11 cellular contexts compared by ENCODE assay signal in genomic region chr10:125148021-125148439, GRCh38. TPM values are rescaled to one million over a fixed set of nuclear protein-coding genes. Genes with fewer than 3 reads are reported as not detected.
DNase-seq lines count a peak whose midpoint lies in the region; ATAC-seq and TF ChIP-seq lines count a peak whose summit lies in the region.
"Had no signal": no experiment of that assay in that cellular context is flagged by ENCODE, and none has a peak within 500 bp of the region (broad histone marks: within the 10 kb centered on the region; RNA-seq: fewer than 3 reads in every experiment).

No MANE protein-coding gene starts in this region.

- no peak for TF ChIP-seq CTCF in CD14-positive monocyte (IDR thresholded peaks at IDR 0.05)
- TF ChIP-seq CTCF in esophagus squamous epithelium (IDR thresholded peaks at IDR 0.05) = no peak
- TF ChIP-seq CTCF in osteocyte (IDR thresholded peaks at IDR 0.05) = no peak

- no peak overlapping the region for H3K4me3 ChIP-seq in esophagus squamous epithelium
- H3K4me3 ChIP-seq in CD8-positive, alpha-beta memory T cell (ENCODE audit: low read length) = no peak overlapping the region

- H3K9me3 Mint-ChIP-seq in CD14-positive monocyte = no peaks in the 10 kb centered on the region
- no peaks in the 10 kb centered on the region for H3K9me3 Mint-ChIP-seq in osteocyte (ENCODE audit: unreplicated experiment)
- no peaks in the 10 kb centered on the region for H3K9me3 Mint-ChIP-seq in stimulated activated naive CD8-positive, alpha-beta T cell treated with anti-CD3 and anti-CD28 coated beads, Interleukin-15, amount 100 ng/mL, for 72 hours
- H3K9me3 Mint-ChIP-seq in CD8-positive, alpha-beta memory T cell = no peaks in the 10 kb centered on the region
- H3K9me3 Mint-ChIP-seq: activated CD4-positive, alpha-beta T cell treated with anti-CD3 and anti-CD28 coated beads, Interleukin-2, amount 10 ng/mL, durations not matched to agents 24 days and 14 days had no signal

- H3K27me3 Mint-ChIP-seq in CD14-positive monocyte (ENCODE audit: low read depth in 3 of 3) = no peaks in the 10 kb centered on the region
- H3K27me3 Mint-ChIP-seq in osteocyte (ENCODE audit: unreplicated experiment) = no peaks in the 10 kb centered on the region
- peaks cover 71% of the 10 kb centered on the region for H3K27me3 Mint-ChIP-seq in stimulated activated naive CD8-positive, alpha-beta T cell treated with anti-CD3 and anti-CD28 coated beads, Interleukin-15, amount 100 ng/mL, for 72 hours
- H3K27me3 Mint-ChIP-seq in CD8-positive, alpha-beta memory T cell = peaks cover 21 to 65% of the 10 kb centered on the region in 2 donors

- no peak for ATAC-seq in HG03432 (IDR thresholded peaks at IDR 0.05; ENCODE audit: unreplicated experiment)
- no peak for ATAC-seq in stimulated activated naive CD8-positive, alpha-beta T cell treated with anti-CD3 and anti-CD28 coated beads, Interleukin-15, amount 100 ng/mL, for 72 hours

- no peaks in the 10 kb centered on the region for H3K9me3 ChIP-seq in esophagus squamous epithelium
- no peaks in the 10 kb centered on the region for H3K9me3 ChIP-seq in CD8-positive, alpha-beta memory T cell (ENCODE audit: low read length)

- H3K4me1 Mint-ChIP-seq in CD14-positive monocyte (peaks cover 85% of the 10 kb centered on the region), osteocyte (ENCODE audit: unreplicated experiment) (peaks cover 78% of the 10 kb centered on the region)
- H3K4me1 Mint-ChIP-seq in stimulated activated naive CD8-positive, alpha-beta T cell treated with anti-CD3 and anti-CD28 coated beads, Interleukin-15, amount 100 ng/mL, for 72 hours = peaks cover 4% of the 10 kb centered on the region
- H3K4me1 Mint-ChIP-seq in CD8-positive, alpha-beta memory T cell = peaks cover 7 to 9% (median 9%) of the 10 kb centered on the region in 3 donors
- H3K4me1 Mint-ChIP-seq: activated CD4-positive, alpha-beta T cell treated with anti-CD3 and anti-CD28 coated beads, Interleukin-2, amount 10 ng/mL, durations not matched to agents 24 days and 14 days had no signal

- TF ChIP-seq POLR2A in esophagus squamous epithelium (IDR thresholded peaks at IDR 0.05) = no peak

- POLR2A ChIA-PET in CD8-positive, alpha-beta memory T cell (lab: Charles Lee) = no interaction called here

- no peak for DNase-seq in CD14-positive monocyte (ENCODE audit: low spot score)
- DNase-seq in NOMO-1 (lab: John Stamatoyannopoulos, UW; ENCODE audit: unreplicated experiment in 2 of 2) = peak; percentile 37 to 51
- no peak for DNase-seq in esophagus squamous epithelium (lab: John Stamatoyannopoulos, UW)
- no peak for DNase-seq in osteocyte (ENCODE audit: extremely low spot score, unreplicated experiment)
- DNase-seq in stimulated activated naive CD8-positive, alpha-beta T cell treated with anti-CD3 and anti-CD28 coated beads, Interleukin-15, amount 100 ng/mL, for 72 hours = no peak
- DNase-seq in CD8-positive, alpha-beta memory T cell = no peak
- DNase-seq in stimulated activated naive CD4-positive, alpha-beta T cell treated with Interleukin-2 at 50 U/mL for 16 hours (lab: John Stamatoyannopoulos, UW) = no peak
- DNase-seq: activated CD4-positive, alpha-beta T cell treated with anti-CD3 and anti-CD28 coated beads, Interleukin-2, amount 10 ng/mL, durations not matched to agents 24 days and 14 days; HCEC 1CT; NCI-H1694 had no signal

- intact Hi-C loops in CD14-positive monocyte (cut with micrococcal nuclease) = loop anchor here in 1 of 2 donors (5.0 to 10.0 kb wide), 3 partner anchors 86 to 587 kb away; no protein-coding TSS in a partner anchor
- intact Hi-C loops in esophagus squamous epithelium (cut with DNase I) = loop anchor here (10.0 kb wide), 1 partner anchor 233 kb away; no protein-coding TSS in a partner anchor

- 33 to 55% methylated on average over 5 of the region's 7 CpGs for WGBS in esophagus squamous epithelium, 2 donors

- H3K27ac Mint-ChIP-seq in CD14-positive monocyte = peak overlapping the region; percentile 86 to 94 (median 91)
- H3K27ac Mint-ChIP-seq in osteocyte (ENCODE audit: unreplicated experiment) = peak overlapping the region; percentile 79
- H3K27ac Mint-ChIP-seq in stimulated activated naive CD8-positive, alpha-beta T cell treated with anti-CD3 and anti-CD28 coated beads, Interleukin-15, amount 100 ng/mL, for 72 hours = no peak overlapping the region
- H3K27ac Mint-ChIP-seq in CD8-positive, alpha-beta memory T cell = peak overlapping the region in 1 of 8 donors; percentile 13
- H3K27ac Mint-ChIP-seq: activated CD4-positive, alpha-beta T cell treated with anti-CD3 and anti-CD28 coated beads, Interleukin-2, amount 10 ng/mL, durations not matched to agents 24 days and 14 days had no signal

- H3K4me3 Mint-ChIP-seq in CD14-positive monocyte (peak overlapping the region; percentile 73 to 87), osteocyte (ENCODE audit: unreplicated experiment) (peak overlapping the region; percentile 5)
- H3K4me3 Mint-ChIP-seq in stimulated activated naive CD8-positive, alpha-beta T cell treated with anti-CD3 and anti-CD28 coated beads, Interleukin-15, amount 100 ng/mL, for 72 hours = no peak overlapping the region
- H3K4me3 Mint-ChIP-seq in CD8-positive, alpha-beta memory T cell = no peak overlapping the region
- H3K4me3 Mint-ChIP-seq: activated CD4-positive, alpha-beta T cell treated with anti-CD3 and anti-CD28 coated beads, Interleukin-2, amount 10 ng/mL, durations not matched to agents 24 days and 14 days had no signal

- peaks cover 18 to 20% of the 10 kb centered on the region in 2 donors for H3K36me3 Mint-ChIP-seq in CD14-positive monocyte
- H3K36me3 Mint-ChIP-seq in osteocyte (ENCODE audit: unreplicated experiment) = peaks cover 4% of the 10 kb centered on the region
- H3K36me3 Mint-ChIP-seq in CD8-positive, alpha-beta memory T cell = no peaks in the 10 kb centered on the region

- peaks cover 0 to 7% (median 0%) of the 10 kb centered on the region in 3 donors for H3K36me3 ChIP-seq in esophagus squamous epithelium
- no peaks in the 10 kb centered on the region for H3K36me3 ChIP-seq in CD8-positive, alpha-beta memory T cell (ENCODE audit: insufficient read depth, low read length)

- no peaks in the 10 kb centered on the region for H3K27me3 ChIP-seq in esophagus squamous epithelium
- H3K27me3 ChIP-seq in CD8-positive, alpha-beta memory T cell (ENCODE audit: insufficient read depth, low read length, poor library complexity, severe bottlenecking) = peaks cover 5% of the 10 kb centered on the region

- H3K4me1 ChIP-seq in esophagus squamous epithelium = peaks cover 71 to 100% (median 86%) of the 10 kb centered on the region in 3 donors
- no peaks in the 10 kb centered on the region for H3K4me1 ChIP-seq in CD8-positive, alpha-beta memory T cell (ENCODE audit: insufficient read depth, low read length)

- CTCF ChIA-PET in CD8-positive, alpha-beta memory T cell (lab: Charles Lee) = no interaction called here

- H3K27ac ChIP-seq in esophagus squamous epithelium = peak overlapping the region; percentile 79 to 99 (median 91)
- no peak overlapping the region for H3K27ac ChIP-seq in CD8-positive, alpha-beta memory T cell (ENCODE audit: low read depth, low read length)

RNA-seq across cellular contexts. Expression of gene CTBP2, which starts 12.3 kb away (rescaled TPM):
- 10 to 100 TPM; 40.9 to 41.1 TPM for polyA plus RNA-seq in CD14-positive monocyte
- total RNA-seq in esophagus squamous epithelium (10 to 100 TPM; 41.8 to 55.9 (median 47.1) TPM), osteocyte (125 and 127 TPM in 2 replicates)
- total RNA-seq in CD8-positive, alpha-beta memory T cell = 1 to 10 TPM; 1.4 to 1.8 TPM
- 2.8 TPM for polyA plus RNA-seq in CD8-positive, alpha-beta memory T cell

Comparison
In these comparisons a context has a peak if more than half of its experiments do, and no peak if none do; other contexts are left out.
1. DNase-seq: peak in NOMO-1 (2 of 2); none in CD14-positive monocyte (single experiment), esophagus squamous epithelium (single experiment), osteocyte (single experiment), stimulated activated naive CD8-positive, alpha-beta T cell treated with anti-CD3 and anti-CD28 coated beads, Interleukin-15, amount 100 ng/mL, for 72 hours (0 of 2), CD8-positive, alpha-beta memory T cell (0 of 5) and stimulated activated naive CD4-positive, alpha-beta T cell treated with Interleukin-2 at 50 U/mL for 16 hours (single experiment).
2. H3K27ac Mint-ChIP-seq: peak in CD14-positive monocyte (7 of 7) and osteocyte (single experiment); none in stimulated activated naive CD8-positive, alpha-beta T cell treated with anti-CD3 and anti-CD28 coated beads, Interleukin-15, amount 100 ng/mL, for 72 hours (0 of 2).
3. H3K4me3 Mint-ChIP-seq: peak in CD14-positive monocyte (2 of 2) and osteocyte (single experiment); none in stimulated activated naive CD8-positive, alpha-beta T cell treated with anti-CD3 and anti-CD28 coated beads, Interleukin-15, amount 100 ng/mL, for 72 hours (0 of 2) and CD8-positive, alpha-beta memory T cell (0 of 7).
4. RNA of gene CTBP2, which starts 12.3 kb away (total RNA-seq): 125 to 127 TPM in osteocyte and 41.8 to 55.9 TPM in esophagus squamous epithelium; 1.4 to 1.8 TPM in CD8-positive, alpha-beta memory T cell; every median in the first group is over 10 times any median in the second.